In genomic region chr7:68203246-68203645, GRCh38 we compare ENCODE assay signal across 26 cellular contexts.
"Had no signal": no experiment of that assay in that cellular context is flagged by ENCODE, and none has a peak within 500 bp of the region (broad histone marks: within the 10 kb centered on the region; RNA-seq: fewer than 3 reads in every experiment).

No MANE protein-coding gene starts in this region.

- H3K9me3 ChIP-seq: gastrocnemius medialis, neutrophil, pancreas, right lobe of liver, thoracic aorta, vagina had no signal

- H3K27ac Mint-ChIP-seq: endodermal cell; memory B cell; naive thymus-derived CD8-positive, alpha-beta T cell; progenitor cell of endocrine pancreas; stimulated activated memory B cell treated with anti-CD40 and anti-IgM and Interleukin-4, amounts not matched to agents 10 μg/mL and 1 μg/mL and 100 μg/mL, for 72 hours had no signal

- DNase-seq: cerebellar nuclear complex; dorsolateral prefrontal cortex; effector CD4-positive, alpha-beta T cell; endodermal cell; foreskin fibroblast; gastrocnemius medialis; head of caudate nucleus; kidney; naive thymus-derived CD8-positive, alpha-beta T cell; pancreas; right lobe of liver; stimulated activated CD4-positive, alpha-beta T cell treated with anti-CD3 and anti-CD28 coated beads, Interleukin-4, amount 100 ng/mL, for 4 hours; stimulated activated naive CD8-positive, alpha-beta T cell treated with anti-CD3 and anti-CD28 coated beads, Interleukin-15, Interleukin-2, amounts not matched to agents 100 U/mL and 50 U/mL, for 24 hours; substantia nigra had no signal

- H3K36me3 ChIP-seq: gastrocnemius medialis, neutrophil, pancreas, right lobe of liver, thoracic aorta, tibial nerve, vagina had no signal

- H3K27ac ChIP-seq: dorsolateral prefrontal cortex, epithelial cell of prostate, gastrocnemius medialis, neutrophil, pancreas, right lobe of liver, thoracic aorta, tibial nerve, vagina had no signal

- H3K27me3 Mint-ChIP-seq: memory B cell; naive thymus-derived CD8-positive, alpha-beta T cell; stimulated activated memory B cell treated with anti-CD40 and anti-IgM and Interleukin-4, amounts not matched to agents 10 μg/mL and 1 μg/mL and 100 μg/mL, for 72 hours had no signal

- H3K36me3 Mint-ChIP-seq: memory B cell; stimulated activated memory B cell treated with anti-CD40 and anti-IgM and Interleukin-4, amounts not matched to agents 10 μg/mL and 1 μg/mL and 100 μg/mL, for 72 hours had no signal

- H3K4me1 ChIP-seq: gastrocnemius medialis, pancreas, right lobe of liver, tibial nerve, vagina had no signal

- ATAC-seq: esophagus mucosa; gastrocnemius medialis; left lobe of liver; naive thymus-derived CD8-positive, alpha-beta T cell; pancreas; right lobe of liver; stimulated activated memory B cell treated with anti-CD40 and anti-IgM and Interleukin-4, amounts not matched to agents 10 μg/mL and 1 μg/mL and 100 μg/mL, for 72 hours; stimulated activated naive CD8-positive, alpha-beta T cell treated with anti-CD3 and anti-CD28 coated beads, Interleukin-15, Interleukin-2, amounts not matched to agents 100 U/mL and 50 U/mL, for 24 hours had no signal

- H3K9me3 Mint-ChIP-seq: endodermal cell had no signal

- H3K4me2 ChIP-seq: smooth muscle cell had no signal

- H3K27me3 ChIP-seq: dorsolateral prefrontal cortex, gastrocnemius medialis, neutrophil, pancreas, right lobe of liver, tibial nerve, vagina had no signal

- H3K4me3 Mint-ChIP-seq: endodermal cell; memory B cell; naive thymus-derived CD8-positive, alpha-beta T cell; stimulated activated memory B cell treated with anti-CD40 and anti-IgM and Interleukin-4, amounts not matched to agents 10 μg/mL and 1 μg/mL and 100 μg/mL, for 72 hours had no signal

- H3K4me3 ChIP-seq: gastrocnemius medialis, lung, pancreas, right lobe of liver, smooth muscle cell, thoracic aorta, tibial nerve, vagina had no signal

- H3K4me1 Mint-ChIP-seq: memory B cell; naive thymus-derived CD8-positive, alpha-beta T cell; stimulated activated memory B cell treated with anti-CD40 and anti-IgM and Interleukin-4, amounts not matched to agents 10 μg/mL and 1 μg/mL and 100 μg/mL, for 72 hours had no signal
